Comparison of ENCODE assay signal across 21 cellular contexts in genomic region chr1:102726417-102726816, GRCh38.
DNase-seq lines count a peak whose midpoint lies in the region; TF ChIP-seq lines count a peak whose summit lies in the region.
"Had no signal": no experiment of that assay in that cellular context is flagged by ENCODE, and none has a peak within 500 bp of the region (broad histone marks: within the 10 kb centered on the region; RNA-seq: fewer than 3 reads in every experiment).

No MANE protein-coding gene starts in this region.

- peak overlapping the region; percentile 31 for H2AFZ ChIP-seq in smooth muscle cell (ENCODE audit: low read depth)

- H3K36me3 ChIP-seq in smooth muscle cell (ENCODE audit: low read depth) = no peaks in the 10 kb centered on the region
- no peaks in the 10 kb centered on the region for H3K36me3 ChIP-seq in brain microvascular endothelial cell (replicated peaks)
- H3K36me3 ChIP-seq: BLaER1 treated with 17β-estradiol and CSF1 and Interleukin-3, amounts not matched to agents 10 nM and 100 nM had no signal

- in situ Hi-C loops in brain microvascular endothelial cell (cut with HindIII; ENCODE audit: low pct_ligation_motif_present, low sequenced_read_pairs) = no loop called here

- H3K9me3 ChIP-seq in smooth muscle cell (replicated peaks; ENCODE audit: low read depth) = no peaks in the 10 kb centered on the region
- H3K9me3 ChIP-seq: A549; BLaER1 treated with 17β-estradiol and CSF1 and Interleukin-3, amounts not matched to agents 10 nM and 100 nM had no signal

- no peaks in the 10 kb centered on the region for H3F3A ChIP-seq in smooth muscle cell (ENCODE audit: low read depth)

- H3K27ac ChIP-seq in smooth muscle cell (ENCODE audit: low read depth) (no peak overlapping the region), brain microvascular endothelial cell (no peak overlapping the region)
- H3K27ac ChIP-seq: 22Rv1; A549; BLaER1 treated with 17β-estradiol and CSF1 and Interleukin-3, amounts not matched to agents 10 nM and 100 nM; C4-2B had no signal

- no peaks in the 10 kb centered on the region for H4K20me1 ChIP-seq in smooth muscle cell (ENCODE audit: low read depth)
- H4K20me1 ChIP-seq: BLaER1 treated with 17β-estradiol and CSF1 and Interleukin-3, amounts not matched to agents 10 nM and 100 nM had no signal

- no peak overlapping the region for H3K4me3 ChIP-seq in fibroblast of pulmonary artery (replicated peaks; ENCODE audit: low read depth, low read length)
- no peak overlapping the region for H3K4me3 ChIP-seq in smooth muscle cell
- no peak overlapping the region for H3K4me3 ChIP-seq in brain microvascular endothelial cell (ENCODE audit: low read depth, low read length)
- H3K4me3 ChIP-seq: A549; BLaER1 treated with 17β-estradiol and CSF1 and Interleukin-3, amounts not matched to agents 10 nM and 100 nM; GM12878 had no signal

- H3K79me2 ChIP-seq in smooth muscle cell (ENCODE audit: low read depth) = no peaks in the 10 kb centered on the region

- no peak for TF ChIP-seq CTCF in fibroblast of pulmonary artery (IDR thresholded peaks at IDR 0.05; ENCODE audit: low read length, missing control alignments)
- no peak for TF ChIP-seq CTCF in smooth muscle cell (IDR thresholded peaks at IDR 0.05; ENCODE audit: borderline replicate concordance, insufficient read depth, poor library complexity, severe bottlenecking)
- TF ChIP-seq CTCF in brain microvascular endothelial cell (IDR thresholded peaks at IDR 0.05; ENCODE audit: low read depth, low read length, missing control alignments) = no peak

- H3K4me2 ChIP-seq in smooth muscle cell = no peak overlapping the region
- H3K4me2 ChIP-seq: A549; BLaER1 treated with 17β-estradiol and CSF1 and Interleukin-3, amounts not matched to agents 10 nM and 100 nM had no signal

- H3K9ac ChIP-seq in smooth muscle cell (ENCODE audit: low read depth) = no peak overlapping the region
- H3K9ac ChIP-seq: BLaER1 treated with 17β-estradiol and CSF1 and Interleukin-3, amounts not matched to agents 10 nM and 100 nM had no signal

- DNase-seq in NCI-H226 (peak; percentile 76), fibroblast of pulmonary artery (ENCODE audit: low read depth) (peak; percentile 35), smooth muscle cell (lab: John Stamatoyannopoulos, UW; ENCODE audit: unreplicated experiment) (no peak), COLO668 (lab: John Stamatoyannopoulos, UW; ENCODE audit: unreplicated experiment) (no peak), brain microvascular endothelial cell (no peak)
- DNase-seq: AML-193; CD4-positive, alpha-beta T cell; CD8-positive, alpha-beta T cell; COR-L47; DMS 273 treated with DMSO at 0.1 percent for 48 hours; DMS153; DMS53; DMS79; DND-41; EL; GDM1 had no signal

- WGBS in smooth muscle cell (ENCODE audit: low lambda C conversion rate) = 80% methylated on average over 1 of the region's 1 CpG

- no peaks in the 10 kb centered on the region for H3K4me1 ChIP-seq in smooth muscle cell (ENCODE audit: low read depth)
- H3K4me1 ChIP-seq: A549; BLaER1 treated with 17β-estradiol and CSF1 and Interleukin-3, amounts not matched to agents 10 nM and 100 nM had no signal

- H3K27me3 ChIP-seq in smooth muscle cell (ENCODE audit: low read depth) (no peaks in the 10 kb centered on the region), brain microvascular endothelial cell (replicated peaks) (no peaks in the 10 kb centered on the region)

Comparison
In these comparisons a context has a peak if more than half of its experiments do, and no peak if none do; other contexts are left out.
1. DNase-seq: peak in NCI-H226 (single experiment) and fibroblast of pulmonary artery (single experiment); none in smooth muscle cell (single experiment), COLO668 (single experiment) and brain microvascular endothelial cell (single experiment).